In genomic region chrX:136030357-136031225, GRCh38 we compare ENCODE assay signal across 11 cellular contexts. TPM values are rescaled to one million over a fixed set of nuclear protein-coding genes. Genes with fewer than 3 reads are reported as not detected.
DNase-seq lines count a peak whose midpoint lies in the region; ATAC-seq and TF ChIP-seq lines count a peak whose summit lies in the region.
"Had no signal": no experiment of that assay in that cellular context is flagged by ENCODE, and none has a peak within 500 bp of the region (broad histone marks: within the 10 kb centered on the region; RNA-seq: fewer than 3 reads in every experiment).

No MANE protein-coding gene starts in this region.

- H3K4me1 ChIP-seq in GM23338 (ENCODE audit: insufficient read depth) (no peaks in the 10 kb centered on the region), stomach (no peaks in the 10 kb centered on the region)

- peak; percentile 61 for TF ChIP-seq EP300 in stomach (IDR thresholded peaks at IDR 0.05)

- no peaks in the 10 kb centered on the region for H3K9me2 ChIP-seq in GM23338 (ENCODE audit: insufficient read depth)

- TF ChIP-seq POLR2A in stomach (IDR thresholded peaks at IDR 0.05) = no peak

- H3K4me3 Mint-ChIP-seq in GM23338 = no peak overlapping the region
- H3K4me3 Mint-ChIP-seq in MCF 10A (ENCODE audit: unreplicated experiment) = no peak overlapping the region
- H3K4me3 Mint-ChIP-seq: activated B cell treated with CpG ODN at 0.5 μM for 24 hours had no signal

- H3K4me2 ChIP-seq in GM23338 = no peak overlapping the region

- no peaks in the 10 kb centered on the region for H3K9me3 ChIP-seq in stomach

- H3K27me3 Mint-ChIP-seq in GM23338 (ENCODE audit: insufficient read depth, low read depth, poor library complexity) (peaks cover 2% of the 10 kb centered on the region), MCF 10A (ENCODE audit: insufficient read depth, unreplicated experiment) (peaks cover 54% of the 10 kb centered on the region)
- H3K27me3 Mint-ChIP-seq: activated B cell treated with CpG ODN at 0.5 μM for 24 hours had no signal

- H3K27ac ChIP-seq in GM23338 (ENCODE audit: low read depth) (no peak overlapping the region), cingulate gyrus (ENCODE audit: low read depth, low read length) (peak overlapping the region; percentile 43), stomach (peak overlapping the region; percentile 14 to 84 (median 74))

- H3K4me3 ChIP-seq in GM23338 (no peak overlapping the region), stomach (no peak overlapping the region)

- H2AFZ ChIP-seq in GM23338 = no peak overlapping the region

- H3K79me2 ChIP-seq in GM23338 (replicated peaks; ENCODE audit: insufficient read depth) = no peaks in the 10 kb centered on the region

- H3K27me3 ChIP-seq in GM23338 (ENCODE audit: insufficient read depth) = no peaks in the 10 kb centered on the region
- H3K27me3 ChIP-seq in stomach = peaks cover 0 to 4% (median 0%) of the 10 kb centered on the region in 3 donors

- H3K36me3 ChIP-seq in GM23338 (ENCODE audit: insufficient read depth) (no peaks in the 10 kb centered on the region), stomach (peaks cover 0 to 4% (median 0%) of the 10 kb centered on the region in 4 donors)

- ATAC-seq in GM23338 = no peak
- ATAC-seq in HG03565 (IDR thresholded peaks at IDR 0.05; ENCODE audit: unreplicated experiment) = no peak
- ATAC-seq: activated naive CD4-positive, alpha-beta T cell treated with anti-CD3 and anti-CD28 coated beads, Interleukin-2, amount 50 U/mL, for 72 hours had no signal

- intact Hi-C loops in stomach (cut with DNase I; ENCODE audit: low total_unique reads) (no loop called here), MCF 10A (cut with micrococcal nuclease) (no loop called here)

- H3K9me3 Mint-ChIP-seq in GM23338 = no peaks in the 10 kb centered on the region; the same call in 2 of the 3 replicates
- no peaks in the 10 kb centered on the region for H3K9me3 Mint-ChIP-seq in MCF 10A (ENCODE audit: unreplicated experiment)
- H3K9me3 Mint-ChIP-seq: activated B cell treated with CpG ODN at 0.5 μM for 24 hours; activated naive CD4-positive, alpha-beta T cell treated with anti-CD3 and anti-CD28 coated beads, Interleukin-2, amount 50 U/mL, for 72 hours had no signal

- H3K27ac Mint-ChIP-seq in GM23338 (peak overlapping the region; percentile 50; the same call in 1 of the 2 replicates), MCF 10A (ENCODE audit: low read depth, unreplicated experiment) (no peak overlapping the region)
- H3K27ac Mint-ChIP-seq: activated B cell treated with CpG ODN at 0.5 μM for 24 hours; activated naive CD4-positive, alpha-beta T cell treated with anti-CD3 and anti-CD28 coated beads, Interleukin-2, amount 50 U/mL, for 72 hours had no signal

- WGBS in stomach, 5 donors = 49 to 67% (median 66%) methylated on average over 9 of the region's 9 CpGs

- no TSS peak for BruUV-seq in MCF 10A (replicated peaks; lab: Mats Ljungman, UMichigan)

- CTCF ChIA-PET in MCF 10A (lab: Yijun Ruan, JAX) = interaction anchor here (0.7 to 7.6 kb wide), 14 partner anchors 7 to 670 kb away, joined by 3 to 109 read pairs (median 20); no protein-coding TSS in a partner anchor

- no peaks in the 10 kb centered on the region; the same call in 2 of the 3 replicates for H3K36me3 Mint-ChIP-seq in GM23338 (ENCODE audit: low read depth)
- no peaks in the 10 kb centered on the region for H3K36me3 Mint-ChIP-seq in MCF 10A (ENCODE audit: insufficient read depth, unreplicated experiment)

- no peak for TF ChIP-seq CTCF in GM23338 (conservative IDR thresholded peaks at IDR 0.05; ENCODE audit: low read depth in 2 of 2)
- no peak for TF ChIP-seq CTCF in stomach (IDR thresholded peaks at IDR 0.05)
- no peak for TF ChIP-seq CTCF in MCF 10A (IDR thresholded peaks at IDR 0.05; ENCODE audit: unreplicated experiment)

- DNase-seq in GM23338 (ENCODE audit: low spot score) (no peak), iris pigment epithelial cell (ENCODE audit: low read depth) (peak; percentile 81), stomach (no peak), MCF 10A (ENCODE audit: unreplicated experiment) (no peak), DMS79 (lab: John Stamatoyannopoulos, UW) (no peak), COLO829 (ENCODE audit: low spot score) (no peak)
- DNase-seq: activated B cell treated with CpG ODN at 0.5 μM for 24 hours, DND-41 had no signal

- no peaks in the 10 kb centered on the region for H4K20me1 ChIP-seq in GM23338 (replicated peaks; ENCODE audit: insufficient read depth)

- POLR2A ChIA-PET in MCF 10A (lab: Yijun Ruan, JAX) = no interaction called here

- H3K4me1 Mint-ChIP-seq in GM23338 = peaks cover 2% of the 10 kb centered on the region; the same call in 2 of the 3 replicates
- H3K4me1 Mint-ChIP-seq in MCF 10A (ENCODE audit: insufficient read depth, unreplicated experiment) = no peaks in the 10 kb centered on the region
- H3K4me1 Mint-ChIP-seq: activated B cell treated with CpG ODN at 0.5 μM for 24 hours had no signal

- H3F3A ChIP-seq in GM23338 (replicated peaks; ENCODE audit: low read depth) = no peaks in the 10 kb centered on the region

TF ChIP-seq in GM23338, 12 proteins besides CTCF, POLR2A, EP300 and RAD21:
- TF ChIP-seq REST (IDR thresholded peaks at IDR 0.05; ENCODE audit: unreplicated experiment) (no peak), EZH2 (IDR thresholded peaks at IDR 0.05; ENCODE audit: low read depth, unreplicated experiment) (no peak), CREB1 (CRISPR knock-in tag; IDR thresholded peaks at IDR 0.05; ENCODE audit: low read depth) (no peak), POLR2AphosphoS5 (IDR thresholded peaks at IDR 0.05; ENCODE audit: low read depth) (no peak), ZNF331 (CRISPR knock-in tag; IDR thresholded peaks at IDR 0.05; ENCODE audit: low read depth) (no peak)

RNA-seq across cellular contexts. Expression of gene SLC9A6, which starts 45.4 kb away (rescaled TPM):
- total RNA-seq in GM23338 (2014; rRNA removed; shearing (Covaris generic)) = 17.1 and 18.9 TPM in 2 replicates
- polyA plus RNA-seq in GM23338 (2016; fragmentation: Nextera tagmentation; extraction: Ambion mirVana) (7.2 and 7.4 TPM in 2 replicates), stomach (1 to 10 TPM; 1.2 to 6.9 (median 3.9) TPM)
- total RNA-seq in stomach (10 to 100 TPM in 1 of 5 donors, 1 to 10 TPM in 3, under 1 TPM in 1; 0.58 to 26.4 (median 8.8) TPM), MCF 10A (2022) (8.1 and 10.7 TPM in 2 replicates)

RNA-seq across cellular contexts. Expression of gene MMGT1, which starts 56.8 kb away (rescaled TPM):
- 25.4 and 30.1 TPM in 2 replicates for total RNA-seq in GM23338 (2014; rRNA removed; shearing (Covaris generic))
- polyA plus RNA-seq in GM23338 (2016; fragmentation: Nextera tagmentation; extraction: Ambion mirVana) (6.2 and 6.9 TPM in 2 replicates), stomach (1 to 10 TPM; 6.3 to 8.9 (median 7.2) TPM)
- total RNA-seq in stomach (10 to 100 TPM in 4 of 5 donors, 1 to 10 TPM in 1; 4.3 to 27.2 (median 12.9) TPM), MCF 10A (2022) (24.1 and 27.7 TPM in 2 replicates)
